In the genomic region with DNA sequence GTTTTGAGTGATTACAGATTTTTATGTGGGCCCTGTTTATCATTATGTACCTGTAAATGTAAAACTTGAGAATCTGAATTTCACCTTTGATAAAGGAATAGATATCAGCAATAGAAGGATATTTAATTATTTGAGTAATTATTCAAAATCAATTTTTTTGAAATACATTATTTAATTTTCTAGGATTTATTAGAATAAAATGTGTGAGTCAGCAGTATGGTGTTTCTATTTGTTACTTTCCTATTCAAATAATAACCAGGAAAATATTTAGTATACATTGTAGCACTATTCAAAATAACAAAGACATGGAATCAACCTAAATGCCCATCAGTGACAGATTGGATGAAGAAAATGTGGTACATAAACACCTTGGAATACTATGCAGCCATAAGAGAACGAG, we compare ENCODE assay signal across 2 cellular contexts.
TF ChIP-seq lines count a peak whose summit lies in the region.

No MANE protein-coding gene starts in this region.

TF ChIP-seq in A549, 52 proteins besides CTCF, POLR2A, EP300 and RAD21:
- TF ChIP-seq NPAS2 (CRISPR knock-in tag; IDR thresholded peaks at IDR 0.05; ENCODE audit: borderline replicate concordance) = no peak
- peak; percentile 24 for TF ChIP-seq MAFK (IDR thresholded peaks at IDR 0.05; ENCODE audit: partially characterized antibody)
- no peak for TF ChIP-seq HEYL (CRISPR knock-in tag; IDR thresholded peaks at IDR 0.05)
- no peak for TF ChIP-seq KDM1A (IDR thresholded peaks at IDR 0.05; ENCODE audit: low read depth)
- TF ChIP-seq, protein P1, sequence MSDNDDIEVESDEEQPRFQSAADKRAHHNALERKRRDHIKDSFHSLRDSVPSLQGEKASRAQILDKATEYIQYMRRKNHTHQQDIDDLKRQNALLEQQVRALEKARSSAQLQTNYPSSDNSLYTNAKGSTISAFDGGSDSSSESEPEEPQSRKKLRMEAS (IDR thresholded peaks at IDR 0.05) = no peak
- no peak for TF ChIP-seq SMC3 (IDR thresholded peaks at IDR 0.05)
- TF ChIP-seq KDM5A (IDR thresholded peaks at IDR 0.05) = no peak

TF ChIP-seq in K562, 482 proteins besides CTCF, POLR2A, EP300 and RAD21:
- TF ChIP-seq ZNF316 (IDR thresholded peaks at IDR 0.05) (peak; percentile 78), ZNF436 (CRISPR knock-in tag; IDR thresholded peaks at IDR 0.05) (no peak), MAFG (tag; conservative IDR thresholded peaks at IDR 0.05) (0 out of 2 replicates have a peak, but pooled peaks have one; percentile 23), NFRKB (IDR thresholded peaks at IDR 0.05; ENCODE audit: low read depth) (no peak), POU5F1 (IDR thresholded peaks at IDR 0.05; ENCODE audit: borderline replicate concordance, low read depth, low read length, partially characterized antibody) (no peak), TCF7L2 (IDR thresholded peaks at IDR 0.05; ENCODE audit: low read depth, low read length) (no peak), MEF2D (tag; conservative IDR thresholded peaks at IDR 0.05; ENCODE audit: low read depth) (no peak), YY1 (IDR thresholded peaks at IDR 0.05; ENCODE audit: borderline replicate concordance in 1 of 3, control insufficient read depth in 1 of 3, extremely low read depth in 1 of 3, insufficient read depth in 3 of 3, insufficient read length in 1 of 3, insufficient replicate concordance in 2 of 3, low read depth in 1 of 3, low read length in 2 of 3) (no peak), NFIX (CRISPR knock-in tag; IDR thresholded peaks at IDR 0.05; ENCODE audit: low read depth) (no peak), HNRNPH1 (optimal IDR thresholded peaks at IDR 0.05; ENCODE audit: low read depth, low read length) (no peak), C11orf30 (IDR thresholded peaks at IDR 0.05; ENCODE audit: low read depth) (peak; percentile 57), PRPF4 (IDR thresholded peaks at IDR 0.05; ENCODE audit: insufficient read depth, low read depth, low read length, poor library complexity, severe bottlenecking) (no peak)
- TF ChIP-seq, protein P2, sequence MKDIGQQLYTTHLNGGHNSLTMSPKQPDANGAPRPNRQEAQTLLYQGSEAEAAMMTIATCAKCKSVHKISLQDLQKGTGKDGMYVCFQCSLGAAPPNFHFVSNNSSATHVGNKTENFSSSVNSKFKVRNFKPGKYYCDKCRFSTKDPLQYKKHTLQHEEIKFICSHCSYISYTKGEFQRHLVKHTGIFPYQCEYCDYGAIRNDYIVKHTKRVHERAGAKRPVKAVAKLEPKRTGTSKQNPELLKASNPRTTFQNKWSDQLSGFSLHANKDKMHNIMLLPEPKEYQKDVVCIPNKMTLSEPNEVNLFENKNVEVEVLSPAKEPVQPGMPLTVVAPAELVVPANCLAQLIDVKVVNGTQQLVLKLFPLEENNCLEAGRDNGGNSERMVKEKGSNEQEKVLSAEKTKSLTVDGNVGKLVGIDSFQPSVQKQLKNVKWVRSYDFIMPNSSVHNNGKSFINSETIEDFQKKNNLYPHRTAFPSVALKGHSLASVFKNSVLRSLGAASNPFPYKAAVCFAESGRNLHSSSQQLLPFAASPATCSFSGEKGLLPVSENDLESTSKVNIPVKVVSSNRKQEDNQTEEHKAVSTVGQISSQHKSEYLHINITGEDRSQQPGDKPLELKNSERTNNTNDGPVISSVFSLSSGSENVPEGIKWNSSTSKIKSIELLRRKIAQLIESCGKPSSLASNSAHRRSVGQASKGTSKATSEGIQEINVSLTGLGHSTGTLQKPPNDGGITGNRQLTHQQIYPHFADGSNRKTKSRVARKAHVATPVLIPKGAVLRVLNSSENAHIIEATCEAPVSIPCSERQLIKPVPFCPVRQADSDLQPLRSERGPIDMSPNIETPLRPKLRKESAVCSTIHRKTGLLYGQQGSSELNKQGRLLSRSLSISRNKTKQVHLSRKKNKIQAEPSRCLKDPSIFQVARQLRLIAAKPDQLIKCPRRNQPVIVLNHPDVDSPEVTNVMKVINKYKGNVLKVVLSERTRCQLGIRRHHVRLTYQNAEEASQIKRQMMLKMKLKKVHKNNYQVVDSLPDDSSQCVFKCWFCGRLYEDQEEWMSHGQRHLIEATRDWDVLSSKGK (CRISPR knock-in tag; IDR thresholded peaks at IDR 0.05) = no peak
- TF ChIP-seq, protein P3, sequence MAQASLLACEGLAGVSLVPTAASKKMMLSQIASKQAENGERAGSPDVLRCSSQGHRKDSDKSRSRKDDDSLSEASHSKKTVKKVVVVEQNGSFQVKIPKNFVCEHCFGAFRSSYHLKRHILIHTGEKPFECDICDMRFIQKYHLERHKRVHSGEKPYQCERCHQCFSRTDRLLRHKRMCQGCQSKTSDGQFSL (CRISPR knock-in tag; IDR thresholded peaks at IDR 0.05) = no peak
- TF ChIP-seq, protein P3 (tag; IDR thresholded peaks at IDR 0.05) = no peak
- TF ChIP-seq, protein P4, sequence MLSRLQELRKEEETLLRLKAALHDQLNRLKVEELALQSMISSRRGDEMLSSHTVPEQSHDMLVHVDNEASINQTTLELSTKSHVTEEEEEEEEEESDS (CRISPR knock-in tag; IDR thresholded peaks at IDR 0.05) = no peak
- TF ChIP-seq, protein P5, sequence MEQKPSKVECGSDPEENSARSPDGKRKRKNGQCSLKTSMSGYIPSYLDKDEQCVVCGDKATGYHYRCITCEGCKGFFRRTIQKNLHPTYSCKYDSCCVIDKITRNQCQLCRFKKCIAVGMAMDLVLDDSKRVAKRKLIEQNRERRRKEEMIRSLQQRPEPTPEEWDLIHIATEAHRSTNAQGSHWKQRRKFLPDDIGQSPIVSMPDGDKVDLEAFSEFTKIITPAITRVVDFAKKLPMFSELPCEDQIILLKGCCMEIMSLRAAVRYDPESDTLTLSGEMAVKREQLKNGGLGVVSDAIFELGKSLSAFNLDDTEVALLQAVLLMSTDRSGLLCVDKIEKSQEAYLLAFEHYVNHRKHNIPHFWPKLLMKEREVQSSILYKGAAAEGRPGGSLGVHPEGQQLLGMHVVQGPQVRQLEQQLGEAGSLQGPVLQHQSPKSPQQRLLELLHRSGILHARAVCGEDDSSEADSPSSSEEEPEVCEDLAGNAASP (IDR thresholded peaks at IDR 0.05) = no peak
- TF ChIP-seq, protein P6, sequence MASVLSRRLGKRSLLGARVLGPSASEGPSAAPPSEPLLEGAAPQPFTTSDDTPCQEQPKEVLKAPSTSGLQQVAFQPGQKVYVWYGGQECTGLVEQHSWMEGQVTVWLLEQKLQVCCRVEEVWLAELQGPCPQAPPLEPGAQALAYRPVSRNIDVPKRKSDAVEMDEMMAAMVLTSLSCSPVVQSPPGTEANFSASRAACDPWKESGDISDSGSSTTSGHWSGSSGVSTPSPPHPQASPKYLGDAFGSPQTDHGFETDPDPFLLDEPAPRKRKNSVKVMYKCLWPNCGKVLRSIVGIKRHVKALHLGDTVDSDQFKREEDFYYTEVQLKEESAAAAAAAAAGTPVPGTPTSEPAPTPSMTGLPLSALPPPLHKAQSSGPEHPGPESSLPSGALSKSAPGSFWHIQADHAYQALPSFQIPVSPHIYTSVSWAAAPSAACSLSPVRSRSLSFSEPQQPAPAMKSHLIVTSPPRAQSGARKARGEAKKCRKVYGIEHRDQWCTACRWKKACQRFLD (CRISPR knock-in tag; IDR thresholded peaks at IDR 0.05) = no peak
- TF ChIP-seq, protein P7, sequence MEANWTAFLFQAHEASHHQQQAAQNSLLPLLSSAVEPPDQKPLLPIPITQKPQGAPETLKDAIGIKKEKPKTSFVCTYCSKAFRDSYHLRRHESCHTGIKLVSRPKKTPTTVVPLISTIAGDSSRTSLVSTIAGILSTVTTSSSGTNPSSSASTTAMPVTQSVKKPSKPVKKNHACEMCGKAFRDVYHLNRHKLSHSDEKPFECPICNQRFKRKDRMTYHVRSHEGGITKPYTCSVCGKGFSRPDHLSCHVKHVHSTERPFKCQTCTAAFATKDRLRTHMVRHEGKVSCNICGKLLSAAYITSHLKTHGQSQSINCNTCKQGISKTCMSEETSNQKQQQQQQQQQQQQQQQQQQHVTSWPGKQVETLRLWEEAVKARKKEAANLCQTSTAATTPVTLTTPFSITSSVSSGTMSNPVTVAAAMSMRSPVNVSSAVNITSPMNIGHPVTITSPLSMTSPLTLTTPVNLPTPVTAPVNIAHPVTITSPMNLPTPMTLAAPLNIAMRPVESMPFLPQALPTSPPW (CRISPR knock-in tag; IDR thresholded peaks at IDR 0.05) = no peak
TF ChIP-seq in K562: peak in this region for 3.
